27 cellular contexts compared by ENCODE assay signal in genomic region chr1:78247079-78247478, GRCh38.
"Had no signal": no experiment of that assay in that cellular context is flagged by ENCODE, and none has a peak within 500 bp of the region (broad histone marks: within the 10 kb centered on the region; RNA-seq: fewer than 3 reads in every experiment).

No MANE protein-coding gene starts in this region.

- H3K9me3 ChIP-seq: stomach, suprapubic skin, testis, thoracic aorta, thyroid gland, tibial artery, tibial nerve, transverse colon, upper lobe of left lung, upper lobe of right lung, uterus, vagina had no signal

- FAIRE-seq: urothelium cell line had no signal

- DNase-seq: stimulated activated CD4-positive, alpha-beta T cell treated with anti-CD3 and anti-CD28 coated beads, Interleukin-2, amount 100 ng/mL, for 48 hours; stimulated activated CD4-positive, alpha-beta T cell treated with anti-CD3 and anti-CD28 coated beads, Interleukin-4, amount 100 ng/mL, for 1 hour; stimulated activated CD4-positive, alpha-beta T cell treated with anti-CD3 and anti-CD28 coated beads, Interleukin-4, amount 100 ng/mL, for 24 hours; stimulated activated CD4-positive, alpha-beta T cell treated with anti-CD3 and anti-CD28 coated beads, Interleukin-4, amount 100 ng/mL, for 4 hours; stimulated activated CD8-positive, alpha-beta memory T cell treated with anti-CD3 and anti-CD28 coated beads, Interleukin-4, amount 100 ng/mL, for 48 hours; stimulated activated naive B cell treated with anti-CD40 and anti-IgM and Interleukin-4, amounts not matched to agents 10 μg/mL and 1 μg/mL and 100 μg/mL, for 72 hours; stimulated activated naive CD4-positive, alpha-beta T cell; stimulated activated naive CD4-positive, alpha-beta T cell treated with Interleukin-2 at 50 U/mL for 16 hours; stimulated activated naive CD8-positive, alpha-beta T cell treated with anti-CD3 and anti-CD28 coated beads, Interleukin-15, amount 100 ng/mL, for 72 hours; stimulated activated naive CD8-positive, alpha-beta T cell treated with anti-CD3 and anti-CD28 coated beads, Interleukin-15, Interleukin-2, amounts not matched to agents 100 U/mL and 50 U/mL, for 24 hours; stomach; substantia nigra; testis; thyroid gland; tibial artery; transverse colon; trophoblast cell; upper lobe of left lung; upper lobe of right lung; uterus had no signal

- H3K4me1 ChIP-seq: suprapubic skin, testis, thyroid gland, tibial artery, transverse colon, upper lobe of left lung, upper lobe of right lung, uterus, vagina had no signal

- ATAC-seq: stimulated activated effector memory CD8-positive, alpha-beta T cell treated with anti-CD3 and anti-CD28 coated beads, Interleukin-12 subunit alpha, Interleukin-12 subunit beta, amount 100 ng/mL, for 72 hours; stimulated activated memory B cell treated with anti-CD40 and anti-IgM and Interleukin-4, amounts not matched to agents 10 μg/mL and 1 μg/mL and 100 μg/mL, for 72 hours; stimulated activated naive B cell treated with anti-CD40 and anti-IgM and Interleukin-4, amounts not matched to agents 10 μg/mL and 1 μg/mL and 100 μg/mL, for 72 hours; stimulated activated naive CD8-positive, alpha-beta T cell treated with anti-CD3 and anti-CD28 coated beads, Interleukin-15, amount 100 ng/mL, for 72 hours; stimulated activated naive CD8-positive, alpha-beta T cell treated with anti-CD3 and anti-CD28 coated beads, Interleukin-15, Interleukin-2, amounts not matched to agents 100 U/mL and 50 U/mL, for 24 hours; upper lobe of right lung had no signal

- H3K27me3 ChIP-seq: stomach, suprapubic skin, testis, thyroid gland, tibial artery, tibial nerve, transverse colon, upper lobe of left lung, upper lobe of right lung, uterus, vagina had no signal

- H3K27ac ChIP-seq: stomach, suprapubic skin, testis, thoracic aorta, thyroid gland, tibial artery, tibial nerve, transverse colon, upper lobe of left lung, upper lobe of right lung, uterus, vagina had no signal

- H3K4me3 ChIP-seq: stomach, suprapubic skin, testis, thoracic aorta, thyroid gland, tibial artery, tibial nerve, transverse colon, upper lobe of left lung, upper lobe of right lung, uterus, vagina had no signal

- H3K36me3 ChIP-seq: stomach, suprapubic skin, thoracic aorta, thyroid gland, tibial artery, tibial nerve, transverse colon, upper lobe of right lung, uterus, vagina had no signal
